Comparison of ENCODE assay signal across 8 cellular contexts in the genomic region with DNA sequence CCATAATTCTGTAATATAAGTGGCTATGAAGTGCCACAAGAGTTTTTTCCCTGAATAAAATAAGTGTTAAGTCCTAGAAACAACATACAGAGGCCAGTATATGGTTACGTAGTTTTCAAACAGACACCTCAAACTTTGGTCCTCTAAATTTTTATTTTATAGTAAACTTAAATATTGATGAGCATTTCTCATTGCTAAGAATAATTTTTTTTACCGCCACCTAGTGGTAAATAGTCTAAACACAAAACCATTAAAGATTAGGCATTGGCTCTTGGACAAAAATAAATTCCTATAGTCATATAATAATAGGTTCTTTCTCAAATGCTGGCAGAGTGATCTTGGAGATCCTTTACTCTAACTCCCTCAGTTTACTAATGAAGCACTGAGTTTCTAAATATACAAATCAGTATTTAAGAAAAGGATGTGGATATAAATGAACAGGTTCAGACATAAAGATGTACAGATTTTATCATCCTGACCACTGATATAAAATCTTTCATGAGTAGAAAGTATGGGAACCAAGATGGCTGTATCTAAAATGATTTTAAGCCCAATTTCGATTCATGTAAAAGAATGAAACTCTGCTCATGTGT.
DNase-seq lines count a peak whose midpoint lies in the region; ATAC-seq, FAIRE-seq and TF ChIP-seq lines count a peak whose summit lies in the region.

No MANE protein-coding gene starts in this region.

- H3K9ac ChIP-seq in adipocyte (ENCODE audit: low read length): no peak overlapping the region

- H3K9me3 ChIP-seq in adipocyte (ENCODE audit: control insufficient read depth, low read length) (no peaks in the 10 kb centered on the region), lower lobe of right lung (no peaks in the 10 kb centered on the region)

- H3K4me3 ChIP-seq in adipocyte (ENCODE audit: low read length): no peak overlapping the region
- H3K4me3 ChIP-seq in lower lobe of right lung: no peak overlapping the region

- H3K36me3 ChIP-seq in adipocyte (ENCODE audit: control insufficient read depth, insufficient read depth, low read length, severe bottlenecking) (no peaks in the 10 kb centered on the region), lower lobe of right lung (no peaks in the 10 kb centered on the region)

- H3K27ac ChIP-seq in C4-2B (no peak overlapping the region), lower lobe of right lung (no peak overlapping the region)

- H3K27me3 ChIP-seq in adipocyte (replicated peaks; ENCODE audit: control insufficient read depth, insufficient read depth, low read length) (no peaks in the 10 kb centered on the region), lower lobe of right lung (ENCODE audit: low read depth) (no peaks in the 10 kb centered on the region)

- TF ChIP-seq CTCF in C4-2B (conservative IDR thresholded peaks at IDR 0.05) (peak; percentile 84), lower lobe of right lung (IDR thresholded peaks at IDR 0.05) (peak; percentile 57)

- intact Hi-C loops in lower lobe of right lung (cut with DNase I): no loop called here

- peak; percentile 57 for FAIRE-seq in H54 (lab: Jason Lieb, UNC)

- H3K4me1 ChIP-seq in adipocyte (ENCODE audit: control insufficient read depth, insufficient read depth, low read length) (no peaks in the 10 kb centered on the region), lower lobe of right lung (no peaks in the 10 kb centered on the region)

- DNase-seq in H54 (ENCODE audit: insufficient read length, low spot score): no peak
- DNase-seq in adipocyte (ENCODE audit: low read depth): peak; percentile 70
- DNase-seq in lower lobe of right lung: no peak
- no peak for DNase-seq in NCI-H146 (lab: John Stamatoyannopoulos, UW)
- no peak for DNase-seq in activated effector memory CD4-positive, alpha-beta T cell treated with anti-CD3 and anti-CD28 coated beads, Interleukin-2, amount 50 U/mL, for 16 hours

- TF ChIP-seq POLR2A in H54 (IDR thresholded peaks at IDR 0.05; ENCODE audit: low read depth, low read length): no peak

- no peak for ATAC-seq in lower lobe of right lung
- no peak for ATAC-seq in HG02973 (IDR thresholded peaks at IDR 0.05; ENCODE audit: unreplicated experiment)
- no peak for ATAC-seq in HG02642 (IDR thresholded peaks at IDR 0.05; ENCODE audit: poor library complexity, unreplicated experiment)
